Comparison of ENCODE assay signal across 12 cellular contexts in genomic region chr22:20114506-20115475, GRCh38. TPM values are rescaled to one million over a fixed set of nuclear protein-coding genes. Genes with fewer than 3 reads are reported as not detected.
DNase-seq lines count a peak whose midpoint lies in the region; ATAC-seq and TF ChIP-seq lines count a peak whose summit lies in the region.
"Had no signal": no experiment of that assay in that cellular context is flagged by ENCODE, and none has a peak within 500 bp of the region (broad histone marks: within the 10 kb centered on the region; RNA-seq: fewer than 3 reads in every experiment).

No MANE protein-coding gene starts in this region.

- H3K27me3 Mint-ChIP-seq in activated CD4-positive, alpha-beta memory T cell treated with anti-CD3 and anti-CD28 coated beads, Interleukin-2, amount 10 ng/mL, durations not matched to agents 7 days and 5 days: no peaks in the 10 kb centered on the region

- no peaks in the 10 kb centered on the region for H3K9me3 Mint-ChIP-seq in activated CD4-positive, alpha-beta memory T cell treated with anti-CD3 and anti-CD28 coated beads, Interleukin-2, amount 10 ng/mL, durations not matched to agents 7 days and 5 days

- no peak for TF ChIP-seq CTCF in lower lobe of right lung (IDR thresholded peaks at IDR 0.05)
- TF ChIP-seq CTCF in Peyer's patch (IDR thresholded peaks at IDR 0.05): no peak

- intact Hi-C loops in Right ventricle myocardium inferior (cut with DNase I) (loop anchor here (5.0 to 10.0 kb wide), 2 partner anchors 32 to 260 kb away; partner anchors contain the start of genes DGCR8, GNB1L and RTL10), cardiac septum (cut with DNase I) (loop anchor here (5.0 to 10.0 kb wide), 2 partner anchors 92 to 260 kb away; partner anchors contain the start of genes GNB1L, RTL10 and TANGO2), lower lobe of right lung (cut with DNase I) (no loop called here)

- CTCF ChIA-PET in activated CD4-positive, alpha-beta memory T cell treated with anti-CD3 and anti-CD28 coated beads, Interleukin-2, amount 10 ng/mL, durations not matched to agents 7 days and 5 days (lab: Charles Lee): no interaction called here

- H3K27ac ChIP-seq in lower lobe of right lung: no peak overlapping the region
- no peak overlapping the region for H3K27ac ChIP-seq in Peyer's patch

- peak overlapping the region; percentile 84 for H3K4me3 Mint-ChIP-seq in activated CD4-positive, alpha-beta memory T cell treated with anti-CD3 and anti-CD28 coated beads, Interleukin-2, amount 10 ng/mL, durations not matched to agents 7 days and 5 days

- no peak overlapping the region for H3K4me3 ChIP-seq in lower lobe of right lung
- no peak overlapping the region for H3K4me3 ChIP-seq in Peyer's patch
- H3K4me3 ChIP-seq: lung had no signal

- H3K27me3 ChIP-seq in lower lobe of right lung (ENCODE audit: low read depth) (no peaks in the 10 kb centered on the region), Peyer's patch (no peaks in the 10 kb centered on the region)

- no peak for TF ChIP-seq POLR2A in Peyer's patch (IDR thresholded peaks at IDR 0.05)

- POLR2A ChIA-PET in activated CD4-positive, alpha-beta memory T cell treated with anti-CD3 and anti-CD28 coated beads, Interleukin-2, amount 10 ng/mL, durations not matched to agents 7 days and 5 days (lab: Charles Lee): interaction anchor here (1.7 to 5.5 kb wide), 3 partner anchors 8 to 19 kb away, joined by 6 to 56 read pairs (median 35); partner anchors contain the start of gene ZDHHC8

- peaks cover 59% of the 10 kb centered on the region for H3K36me3 Mint-ChIP-seq in activated CD4-positive, alpha-beta memory T cell treated with anti-CD3 and anti-CD28 coated beads, Interleukin-2, amount 10 ng/mL, durations not matched to agents 7 days and 5 days (ENCODE audit: low read depth)

- DNase-seq in Right ventricle myocardium inferior (ENCODE audit: missing footprints) (peak; percentile 57), cardiac septum (ENCODE audit: low spot score) (no peak), lower lobe of right lung (peak; percentile 42), NCI-H2081 treated with DMSO at 0.1 percent for 48 hours (lab: John Stamatoyannopoulos, UW) (no peak), Peyer's patch (no peak), NCI-H345 (lab: John Stamatoyannopoulos, UW) (no peak)
- DNase-seq in activated CD4-positive, alpha-beta memory T cell treated with anti-CD3 and anti-CD28 coated beads, Interleukin-2, amount 10 ng/mL, durations not matched to agents 7 days and 5 days: no peak
- DNase-seq: C1 segment of cervical spinal cord, NCI-H2029, OCI-M1 had no signal

- H3K9me3 ChIP-seq in lower lobe of right lung (no peaks in the 10 kb centered on the region), Peyer's patch (no peaks in the 10 kb centered on the region)

- H3K4me1 ChIP-seq in lower lobe of right lung: peaks cover 29% of the 10 kb centered on the region
- peaks cover 6 to 34% (median 17%) of the 10 kb centered on the region in 4 donors for H3K4me1 ChIP-seq in Peyer's patch

- peaks cover 73% of the 10 kb centered on the region for H3K36me3 ChIP-seq in lower lobe of right lung
- peaks cover 0 to 66% (median 0%) of the 10 kb centered on the region in 3 donors for H3K36me3 ChIP-seq in Peyer's patch

- H3K4me1 Mint-ChIP-seq in activated CD4-positive, alpha-beta memory T cell treated with anti-CD3 and anti-CD28 coated beads, Interleukin-2, amount 10 ng/mL, durations not matched to agents 7 days and 5 days: peaks cover 45% of the 10 kb centered on the region

- ATAC-seq in Right ventricle myocardium inferior (no peak), lower lobe of right lung (no peak), GM21381 (IDR thresholded peaks at IDR 0.05; ENCODE audit: unreplicated experiment) (no peak)

- peak overlapping the region; percentile 52 for H3K27ac Mint-ChIP-seq in activated CD4-positive, alpha-beta memory T cell treated with anti-CD3 and anti-CD28 coated beads, Interleukin-2, amount 10 ng/mL, durations not matched to agents 7 days and 5 days

RNA-seq across cellular contexts. Expression of gene RANBP1, which starts 1.1 kb away (rescaled TPM):
- total RNA-seq in Right ventricle myocardium inferior (42.7 TPM), cardiac septum (45.9 TPM), lower lobe of right lung (58.3 TPM), Peyer's patch (100 to 1,000 TPM; 103 to 203 (median 163) TPM)
- total RNA-seq in activated CD4-positive, alpha-beta memory T cell treated with anti-CD3 and anti-CD28 coated beads, Interleukin-2, amount 10 ng/mL, durations not matched to agents 7 days and 5 days: 100 to 1,000 TPM; 176 to 181 TPM

RNA-seq across cellular contexts. Expression of gene TRMT2A, which starts 2.2 kb away (rescaled TPM):
- total RNA-seq in Right ventricle myocardium inferior (24.5 TPM), cardiac septum (24.0 TPM), lower lobe of right lung (70.4 TPM), Peyer's patch (100 to 1,000 TPM in 1 of 4 donors, 10 to 100 TPM in 3; 26.8 to 134 (median 86.9) TPM)
- total RNA-seq in activated CD4-positive, alpha-beta memory T cell treated with anti-CD3 and anti-CD28 coated beads, Interleukin-2, amount 10 ng/mL, durations not matched to agents 7 days and 5 days: 10 to 100 TPM; 71.8 to 75.2 TPM

RNA-seq across cellular contexts. Expression of gene ZDHHC8, which starts 16.8 kb away (rescaled TPM):
- total RNA-seq in Right ventricle myocardium inferior (44.4 TPM), cardiac septum (43.4 TPM), lower lobe of right lung (77.2 TPM), Peyer's patch (10 to 100 TPM in 3 of 4 donors, 1 to 10 TPM in 1; 4.1 to 37.0 (median 22.6) TPM)
- total RNA-seq in activated CD4-positive, alpha-beta memory T cell treated with anti-CD3 and anti-CD28 coated beads, Interleukin-2, amount 10 ng/mL, durations not matched to agents 7 days and 5 days: 10 to 100 TPM; 44.2 to 48.3 TPM

RNA-seq across cellular contexts. Expression of gene DGCR8, which starts 34.8 kb away (rescaled TPM):
- total RNA-seq in Right ventricle myocardium inferior: 18.0 TPM
- total RNA-seq in cardiac septum: 19.1 TPM
- 10 to 100 TPM; 40.4 to 41.1 TPM for total RNA-seq in activated CD4-positive, alpha-beta memory T cell treated with anti-CD3 and anti-CD28 coated beads, Interleukin-2, amount 10 ng/mL, durations not matched to agents 7 days and 5 days
- 29.5 TPM for total RNA-seq in lower lobe of right lung
- 100 to 1,000 TPM in 1 of 4 donors, 10 to 100 TPM in 3; 40.6 to 138 (median 64.9) TPM for total RNA-seq in Peyer's patch

RNA-seq across cellular contexts. Expression of gene CCDC188, which starts 36.1 kb away (rescaled TPM):
- total RNA-seq in Right ventricle myocardium inferior: 0.32 TPM
- total RNA-seq in cardiac septum: 0.67 TPM
- under 1 TPM; 0.33 to 0.76 TPM for total RNA-seq in activated CD4-positive, alpha-beta memory T cell treated with anti-CD3 and anti-CD28 coated beads, Interleukin-2, amount 10 ng/mL, durations not matched to agents 7 days and 5 days
- total RNA-seq in lower lobe of right lung: 0.77 TPM
- total RNA-seq in Peyer's patch: 1 to 10 TPM in 1 of 4 donors, not detected in 3; 6.6 TPM

Comparison
In these comparisons a context has a peak if more than half of its experiments do, and no peak if none do; other contexts are left out.
1. DNase-seq: peak in Right ventricle myocardium inferior (single experiment) and lower lobe of right lung (single experiment); none in cardiac septum (single experiment), activated CD4-positive, alpha-beta memory T cell treated with anti-CD3 and anti-CD28 coated beads, Interleukin-2, amount 10 ng/mL, durations not matched to agents 7 days and 5 days (single experiment), NCI-H2081 treated with DMSO at 0.1 percent for 48 hours (single experiment), Peyer's patch (0 of 3) and NCI-H345 (single experiment).